24 cellular contexts compared by ENCODE assay signal in the genomic region with DNA sequence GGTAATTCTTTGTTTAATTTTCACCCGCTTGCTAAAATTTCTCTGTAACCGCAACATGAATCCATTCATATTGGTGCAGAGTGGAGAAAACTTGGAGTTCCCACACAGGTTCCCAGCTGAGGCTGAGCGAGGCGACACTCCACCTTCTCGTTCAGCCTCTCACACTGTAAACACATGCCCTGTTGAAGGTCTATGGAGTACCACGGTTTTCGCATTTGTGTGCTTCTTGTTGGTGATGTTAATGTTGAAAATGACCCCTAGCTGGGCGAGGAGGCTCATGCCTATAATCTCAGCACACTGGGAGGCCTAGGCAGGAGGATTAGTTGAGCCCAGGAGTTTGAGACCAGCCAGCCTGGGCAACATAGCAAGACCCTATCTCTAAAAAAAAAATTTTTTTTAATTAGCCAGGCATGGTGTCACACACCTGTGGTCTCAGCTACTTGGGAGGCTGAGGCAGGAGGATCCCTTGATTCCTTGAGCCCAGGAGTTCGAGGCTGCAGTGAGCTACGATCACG.
DNase-seq lines count a peak whose midpoint lies in the region; ATAC-seq, FAIRE-seq and TF ChIP-seq lines count a peak whose summit lies in the region.
"Had no signal": no experiment of that assay in that cellular context is flagged by ENCODE, and none has a peak within 500 bp of the region (broad histone marks: within the 10 kb centered on the region; RNA-seq: fewer than 3 reads in every experiment).

No MANE protein-coding gene starts in this region.

- TF ChIP-seq RAD21 in HepG2 (CRISPR knock-in tag; IDR thresholded peaks at IDR 0.05), result no peak

- no peaks in the 10 kb centered on the region for H3K27me3 Mint-ChIP-seq in effector memory CD8-positive, alpha-beta T cell
- H3K27me3 Mint-ChIP-seq: stimulated activated naive CD8-positive, alpha-beta T cell treated with anti-CD3 and anti-CD28 coated beads, Interleukin-15, amount 100 ng/mL, for 72 hours; T-cell had no signal

- peaks cover 6% of the 10 kb centered on the region for H3K79me2 ChIP-seq in HepG2 (ENCODE audit: insufficient read depth, low read length)

- no peaks in the 10 kb centered on the region for H3K9me3 Mint-ChIP-seq in stimulated activated effector memory CD8-positive, alpha-beta T cell treated with anti-CD3 and anti-CD28 coated beads, Interleukin-12 subunit alpha, Interleukin-12 subunit beta, amount 100 ng/mL, for 72 hours
- H3K9me3 Mint-ChIP-seq in effector memory CD8-positive, alpha-beta T cell, result no peaks in the 10 kb centered on the region
- H3K9me3 Mint-ChIP-seq: CD4-positive, CD25-positive, alpha-beta regulatory T cell; natural killer cell; stimulated activated naive CD8-positive, alpha-beta T cell treated with anti-CD3 and anti-CD28 coated beads, Interleukin-15, amount 100 ng/mL, for 72 hours; T-cell had no signal

- no peaks in the 10 kb centered on the region; a peak in 1 of 5 replicates for H3K36me3 ChIP-seq in HepG2 (replicated peaks in 1 of 2; ENCODE audit: control insufficient read depth in 1 of 2, insufficient read depth in 2 of 2, low read length in 2 of 2)
- H3K36me3 ChIP-seq: colonic mucosa, gastrocnemius medialis, uterus had no signal

- peaks cover 47% of the 10 kb centered on the region for H3K36me3 Mint-ChIP-seq in stimulated activated effector memory CD8-positive, alpha-beta T cell treated with anti-CD3 and anti-CD28 coated beads, Interleukin-12 subunit alpha, Interleukin-12 subunit beta, amount 100 ng/mL, for 72 hours
- H3K36me3 Mint-ChIP-seq in effector memory CD8-positive, alpha-beta T cell (ENCODE audit: insufficient read depth), result peaks cover 34% of the 10 kb centered on the region
- H3K36me3 Mint-ChIP-seq: natural killer cell had no signal

- WGBS in HepG2 (ENCODE audit: low lambda C conversion rate), result 45% methylated on average over 11 of the region's 11 CpGs

- H3K9me3 ChIP-seq in HepG2 (ENCODE audit: low read length), result no peaks in the 10 kb centered on the region
- H3K9me3 ChIP-seq: colonic mucosa, gastrocnemius medialis, uterus had no signal

- H3K27ac ChIP-seq in angular gyrus (ENCODE audit: low read depth, low read length) (peak overlapping the region; percentile 26), HepG2 (ENCODE audit: extremely low read length, insufficient read depth, low read length) (peak overlapping the region; percentile 61)
- H3K27ac ChIP-seq: colonic mucosa, gastrocnemius medialis, uterus had no signal

- intact Hi-C loops in HepG2 (cut with micrococcal nuclease; ENCODE audit: unreplicated experiment), result no loop called here

- no peaks in the 10 kb centered on the region for H4K20me1 ChIP-seq in HepG2 (ENCODE audit: insufficient read depth, low read length)

- peak overlapping the region; percentile 89 for H3K27ac Mint-ChIP-seq in stimulated activated effector memory CD8-positive, alpha-beta T cell treated with anti-CD3 and anti-CD28 coated beads, Interleukin-12 subunit alpha, Interleukin-12 subunit beta, amount 100 ng/mL, for 72 hours
- H3K27ac Mint-ChIP-seq in effector memory CD8-positive, alpha-beta T cell, result peak overlapping the region in 1 of 2 donors; percentile 60

- no peak for TF ChIP-seq CTCF in HepG2 (CRISPR knock-in tag; IDR thresholded peaks at IDR 0.05)

- H3K4me3 ChIP-seq in HepG2 (replicated peaks in 1 of 3; ENCODE audit: insufficient read depth in 1 of 3, low read depth in 2 of 3, low read length in 3 of 3), result peak overlapping the region in 1 of 3 experiments; percentile 35; a peak in 2 of 6 replicates
- H3K4me3 ChIP-seq: colonic mucosa, gastrocnemius medialis, uterus had no signal

- H3K9ac ChIP-seq in HepG2 (ENCODE audit: insufficient read depth, low read depth, low read length), result peak overlapping the region; percentile 23; the same call in 1 of the 2 replicates

- TF ChIP-seq EP300 in HepG2 (IDR thresholded peaks at IDR 0.05; ENCODE audit: low read depth in 2 of 2, low read length in 2 of 2), result no peak
- TF ChIP-seq EP300 in HepG2 (CRISPR knock-in tag; IDR thresholded peaks at IDR 0.05; ENCODE audit: borderline replicate concordance), result no peak

- POLR2A ChIA-PET in HepG2 (lab: Yijun Ruan, JAX), result interaction anchor here (0.9 to 2.0 kb wide), 2 partner anchors 21 to 317 kb away, joined by 3 to 12 read pairs; no protein-coding TSS in a partner anchor

- no peaks in the 10 kb centered on the region for H3K27me3 ChIP-seq in HepG2 (ENCODE audit: control insufficient read depth in 1 of 2, insufficient read depth in 2 of 2, low read length in 2 of 2)
- H3K27me3 ChIP-seq: colonic mucosa, gastrocnemius medialis, uterus had no signal

- TF ChIP-seq POLR2A in HepG2 (IDR thresholded peaks at IDR 0.05; ENCODE audit: insufficient read depth in 1 of 2, low read depth in 2 of 2, low read length in 2 of 2), result no peak

- H3K4me3 Mint-ChIP-seq in stimulated activated effector memory CD8-positive, alpha-beta T cell treated with anti-CD3 and anti-CD28 coated beads, Interleukin-12 subunit alpha, Interleukin-12 subunit beta, amount 100 ng/mL, for 72 hours, result no peak overlapping the region
- H3K4me3 Mint-ChIP-seq in effector memory CD8-positive, alpha-beta T cell, result no peak overlapping the region
- H3K4me3 Mint-ChIP-seq: natural killer cell; stimulated activated naive CD8-positive, alpha-beta T cell treated with anti-CD3 and anti-CD28 coated beads, Interleukin-15, amount 100 ng/mL, for 72 hours; T-cell had no signal

- no peak for FAIRE-seq in HepG2 (lab: Jason Lieb, UNC)
- FAIRE-seq: A204.1, GM18507, H54 had no signal

- CTCF ChIA-PET in HepG2 (lab: Yijun Ruan, JAX; ENCODE audit: low intra/inter-chr PET ratio, low total read pairs), result no interaction called here

- no peak overlapping the region for H2AFZ ChIP-seq in HepG2 (ENCODE audit: low read length)

- no TSS peak for BruUV-seq in HepG2 (replicated peaks; lab: Mats Ljungman, UMichigan)

- H3K4me1 Mint-ChIP-seq in stimulated activated effector memory CD8-positive, alpha-beta T cell treated with anti-CD3 and anti-CD28 coated beads, Interleukin-12 subunit alpha, Interleukin-12 subunit beta, amount 100 ng/mL, for 72 hours, result peaks cover 49% of the 10 kb centered on the region
- H3K4me1 Mint-ChIP-seq in effector memory CD8-positive, alpha-beta T cell (ENCODE audit: low read depth in 2 of 2), result peaks cover 28 to 51% of the 10 kb centered on the region in 2 donors

- DNase-seq in NCI-H510A treated with DMSO at 0.1 percent for 48 hours (lab: John Stamatoyannopoulos, UW) (peak; percentile 77), NCI-H510A (lab: John Stamatoyannopoulos, UW) (no peak), HepG2 (ENCODE audit: low spot score) (no peak), OCI-M1 (lab: John Stamatoyannopoulos, UW) (no peak), HT-29 (ENCODE audit: low spot score) (no peak)
- no peak for DNase-seq in stimulated activated effector memory CD8-positive, alpha-beta T cell treated with anti-CD3 and anti-CD28 coated beads, Interleukin-12 subunit alpha, Interleukin-12 subunit beta, amount 100 ng/mL, for 72 hours (ENCODE audit: low spot score in 2 of 2)
- no peak for DNase-seq in effector memory CD8-positive, alpha-beta T cell
- DNase-seq: activated CD8-positive, alpha-beta memory T cell treated with anti-CD3 and anti-CD28 coated beads for 24 hours; CD4-positive, CD25-positive, alpha-beta regulatory T cell; DND-41; gastrocnemius medialis; natural killer cell; NCI-H1105 treated with DMSO at 0.1 percent for 48 hours; retina; stimulated activated CD4-positive, alpha-beta T cell treated with anti-CD3 and anti-CD28 coated beads, Interleukin-15, amount 100 ng/mL, for 24 hours; stimulated activated naive CD8-positive, alpha-beta T cell treated with anti-CD3 and anti-CD28 coated beads, Interleukin-15, amount 100 ng/mL, for 72 hours; T-cell; uterus had no signal

- peak; percentile 76 for ATAC-seq in HepG2
- no peak for ATAC-seq in stimulated activated effector memory CD8-positive, alpha-beta T cell treated with anti-CD3 and anti-CD28 coated beads, Interleukin-12 subunit alpha, Interleukin-12 subunit beta, amount 100 ng/mL, for 72 hours
- no peak for ATAC-seq in effector memory CD8-positive, alpha-beta T cell (replicated peaks)
- ATAC-seq: gastrocnemius medialis; natural killer cell; Right ventricle myocardium inferior; stimulated activated naive CD8-positive, alpha-beta T cell treated with anti-CD3 and anti-CD28 coated beads, Interleukin-15, amount 100 ng/mL, for 72 hours; T-cell had no signal

- H3K4me2 ChIP-seq in HepG2 (ENCODE audit: low read depth, low read length), result peak overlapping the region; percentile 53

- H3K4me1 ChIP-seq in HepG2 (ENCODE audit: insufficient read depth, low read length), result peaks cover 14% of the 10 kb centered on the region
- H3K4me1 ChIP-seq: colonic mucosa, gastrocnemius medialis, uterus had no signal

- in situ Hi-C loops in HepG2 (cut with HindIII; ENCODE audit: extremely low pct_ligation_motif_present, low pct_unique_long_range_greater_than_20kb), result no loop called here

TF ChIP-seq in HepG2, 621 proteins besides CTCF, POLR2A, EP300 and RAD21 (continues in another document):
- no peak for TF ChIP-seq NKX3-1 (CRISPR knock-in tag; IDR thresholded peaks at IDR 0.05)
- peak; percentile 5; the same call in 1 of the 2 replicates for TF ChIP-seq FOXK1 (CRISPR knock-in tag; IDR thresholded peaks at IDR 0.05; ENCODE audit: borderline replicate concordance, low read depth)
- peak; percentile 6; the same call in 1 of the 2 replicates for TF ChIP-seq GATAD2A (CRISPR knock-in tag; IDR thresholded peaks at IDR 0.05)
- TF ChIP-seq MED1 (CRISPR knock-in tag; IDR thresholded peaks at IDR 0.05), result peak; percentile 28; the same call in 1 of the 2 replicates
- peak; percentile 67 for TF ChIP-seq ZBTB38 (CRISPR knock-in tag; IDR thresholded peaks at IDR 0.05)
- TF ChIP-seq SIX1 (CRISPR knock-in tag; IDR thresholded peaks at IDR 0.05; ENCODE audit: borderline replicate concordance), result no peak
- TF ChIP-seq, protein P1, sequence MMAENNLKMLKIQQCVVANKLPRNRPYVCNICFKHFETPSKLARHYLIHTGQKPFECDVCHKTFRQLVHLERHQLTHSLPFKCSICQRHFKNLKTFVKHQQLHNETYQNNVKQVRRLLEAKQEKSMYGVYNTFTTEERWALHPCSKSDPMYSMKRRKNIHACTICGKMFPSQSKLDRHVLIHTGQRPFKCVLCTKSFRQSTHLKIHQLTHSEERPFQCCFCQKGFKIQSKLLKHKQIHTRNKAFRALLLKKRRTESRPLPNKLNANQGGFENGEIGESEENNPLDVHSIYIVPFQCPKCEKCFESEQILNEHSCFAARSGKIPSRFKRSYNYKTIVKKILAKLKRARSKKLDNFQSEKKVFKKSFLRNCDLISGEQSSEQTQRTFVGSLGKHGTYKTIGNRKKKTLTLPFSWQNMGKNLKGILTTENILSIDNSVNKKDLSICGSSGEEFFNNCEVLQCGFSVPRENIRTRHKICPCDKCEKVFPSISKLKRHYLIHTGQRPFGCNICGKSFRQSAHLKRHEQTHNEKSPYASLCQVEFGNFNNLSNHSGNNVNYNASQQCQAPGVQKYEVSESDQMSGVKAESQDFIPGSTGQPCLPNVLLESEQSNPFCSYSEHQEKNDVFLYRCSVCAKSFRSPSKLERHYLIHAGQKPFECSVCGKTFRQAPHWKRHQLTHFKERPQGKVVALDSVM (CRISPR knock-in tag; IDR thresholded peaks at IDR 0.05), result peak; percentile 80
- peak; percentile 97 for TF ChIP-seq ZNF121 (CRISPR knock-in tag; IDR thresholded peaks at IDR 0.05)
- 0 out of 2 replicates have a peak, but pooled peaks have one; percentile 1 for TF ChIP-seq DMAP1 (CRISPR knock-in tag; IDR thresholded peaks at IDR 0.05)
